ENCODE assay signal across 13 cellular contexts in the genomic region with DNA sequence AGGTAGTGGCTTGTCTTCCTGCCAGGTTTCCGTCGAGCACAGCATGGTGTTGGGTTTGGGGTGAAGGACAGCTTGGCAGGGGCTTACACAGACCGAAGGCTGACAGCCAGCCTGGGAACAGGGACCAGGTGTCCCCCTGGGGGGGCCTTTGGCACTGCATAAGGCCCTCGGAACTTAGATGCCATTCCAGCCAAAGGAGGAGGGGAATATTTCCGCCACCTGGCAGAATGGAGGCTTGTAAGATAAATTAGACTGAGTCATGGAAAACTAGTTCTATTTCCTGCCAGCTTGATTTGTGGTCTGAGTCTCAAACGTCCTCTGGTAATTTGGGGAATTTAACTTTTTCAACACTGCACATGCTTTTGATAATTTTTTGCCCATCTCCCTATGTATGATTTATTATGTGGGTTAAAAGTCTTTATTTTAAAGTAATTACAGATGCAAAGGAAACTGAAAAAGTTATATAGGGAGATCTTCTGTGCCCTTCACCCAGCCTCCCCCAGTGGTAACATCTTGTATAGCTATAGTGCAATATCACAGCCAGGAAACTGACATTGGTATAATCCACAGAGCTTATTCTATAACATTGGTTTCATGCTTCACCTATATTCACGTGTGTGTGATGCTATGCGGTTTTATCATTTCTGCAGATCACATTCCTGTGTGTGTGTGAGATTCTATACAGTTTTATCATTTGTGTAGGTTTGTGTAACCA. TPM values are rescaled to one million over a fixed set of nuclear protein-coding genes. Genes with fewer than 3 reads are reported as not detected.
DNase-seq lines count a peak whose midpoint lies in the region; ATAC-seq, FAIRE-seq and TF ChIP-seq lines count a peak whose summit lies in the region.
"Had no signal": no experiment of that assay in that cellular context is flagged by ENCODE, and none has a peak within 500 bp of the region (broad histone marks: within the 10 kb centered on the region; RNA-seq: fewer than 3 reads in every experiment).

No MANE protein-coding gene starts in this region.

- CTCF ChIA-PET in K562 (lab: Yijun Ruan, JAX; ENCODE audit: low intra/inter-chr PET ratio) = no interaction called here

- peaks cover 12% of the 10 kb centered on the region in 2 donors for H3K4me1 Mint-ChIP-seq in immature natural killer cell

- TF ChIP-seq POLR2A in K562 (conservative IDR thresholded peaks at IDR 0.05) = no peak

- no peaks in the 10 kb centered on the region for H3K9me1 ChIP-seq in K562 (ENCODE audit: control insufficient read depth, insufficient read depth, low read length)

- H3K36me3 Mint-ChIP-seq in immature natural killer cell = no peaks in the 10 kb centered on the region

- in situ Hi-C loops in K562 (cut with MboI) = no loop called here

- no peak overlapping the region for H3K4me2 ChIP-seq in K562 (ENCODE audit: insufficient read depth, low read length)

- intact Hi-C loops in K562 (cut with micrococcal nuclease) = no loop called here
- intact Hi-C loops in ascending aorta (cut with DNase I) = no loop called here

- no peaks in the 10 kb centered on the region; a peak in 1 of 5 replicates for H3K4me1 ChIP-seq in K562 (replicated peaks in 1 of 2; ENCODE audit: control insufficient read depth in 2 of 2, insufficient read depth in 2 of 2, low read length in 2 of 2)
- peaks cover 0 to 2% of the 10 kb centered on the region in 2 donors for H3K4me1 ChIP-seq in ascending aorta

- WGBS in K562 (ENCODE audit: insufficient coverage, low coverage, missing lambda C conversion rate) = 1% methylated on average over 8 of the region's 8 CpGs

- no peak for ATAC-seq in K562
- no peak for ATAC-seq in GM21423 (IDR thresholded peaks at IDR 0.05; ENCODE audit: unreplicated experiment)

- POLR2A ChIA-PET in K562 (lab: Yijun Ruan, JAX) = interaction anchor here (0.5 to 1.7 kb wide), 2 partner anchors 10 to 548 kb away, joined by 3 to 5 read pairs; no protein-coding TSS in a partner anchor

- no TSS peak for BruUV-seq in K562 (replicated peaks; lab: Mats Ljungman, UMichigan)

- H3K9me3 ChIP-seq in K562 (replicated peaks; ENCODE audit: control insufficient read depth, insufficient read depth, low read depth, low read length) (no peaks in the 10 kb centered on the region), ascending aorta (no peaks in the 10 kb centered on the region)

- H3K27ac Mint-ChIP-seq in immature natural killer cell = no peak overlapping the region

- H3K9me3 Mint-ChIP-seq in immature natural killer cell = no peaks in the 10 kb centered on the region

- no peaks in the 10 kb centered on the region for H3K79me2 ChIP-seq in K562 (ENCODE audit: control insufficient read depth, insufficient read depth, low read length)

- peaks cover 2 to 20% (median 3%) of the 10 kb centered on the region in 3 donors for H3K27me3 Mint-ChIP-seq in immature natural killer cell (ENCODE audit: low read depth in 3 of 3)

- no peak overlapping the region for H3K4me3 ChIP-seq in K562
- H3K4me3 ChIP-seq in ascending aorta = no peak overlapping the region

- no peak for TF ChIP-seq RAD21 in K562 (CRISPR knock-in tag; conservative IDR thresholded peaks at IDR 0.05 in 1 of 2, IDR thresholded peaks at IDR 0.05 in 1 of 2)

- TF ChIP-seq EP300 in K562 (IDR thresholded peaks at IDR 0.05; ENCODE audit: low read length) = no peak

- no peaks in the 10 kb centered on the region for H3K36me3 ChIP-seq in K562 (ENCODE audit: control insufficient read depth, insufficient read depth, low read length)
- H3K36me3 ChIP-seq in ascending aorta = no peaks in the 10 kb centered on the region

- peaks cover 43 to 67% of the 10 kb centered on the region in 2 experiments for H3K27me3 ChIP-seq in K562 (ENCODE audit: control insufficient read depth in 2 of 2, insufficient read depth in 2 of 2, low read length in 2 of 2)
- H3K27me3 ChIP-seq in ascending aorta = no peaks in the 10 kb centered on the region

- H3K4me3 Mint-ChIP-seq in immature natural killer cell = no peak overlapping the region

- TF ChIP-seq CTCF in K562 (IDR thresholded peaks at IDR 0.05 in 2 of 3, conservative IDR thresholded peaks at IDR 0.05 in 1 of 3; ENCODE audit: insufficient read depth in 2 of 3, low read depth in 1 of 3, low read length in 3 of 3) (no peak), ascending aorta (IDR thresholded peaks at IDR 0.05) (no peak)

- H3K27ac ChIP-seq in K562 (ENCODE audit: extremely low read depth, low read depth, low read length) (no peak overlapping the region), ascending aorta (no peak overlapping the region)

- peak; percentile 6 for FAIRE-seq in K562 (lab: Jason Lieb, UNC)
- FAIRE-seq: GM18507 had no signal

- peak; percentile 39 for DNase-seq in EL
- peak; percentile 39 for DNase-seq in NCI-H1694 (lab: John Stamatoyannopoulos, UW)
- no peak for DNase-seq in K562 (ENCODE audit: extremely low read depth in 1 of 4, low spot score in 3 of 4)
- peak; percentile 83 to 85 for DNase-seq in lung microvascular endothelial cell (ENCODE audit: low read depth in 2 of 2)
- DNase-seq in immature natural killer cell = no peak
- no peak for DNase-seq in activated T-cell treated with anti-CD3 and anti-CD28 coated beads, Interleukin-2, amount 50 U/mL, for 1 hour
- no peak for DNase-seq in ascending aorta (ENCODE audit: low spot score in 2 of 2)
- DNase-seq: activated CD4-positive, CD25-positive, alpha-beta regulatory T cell treated with anti-CD3 and anti-CD28 coated beads, Interleukin-2, amount 50 U/mL, for 72 hours; effector CD8-positive, alpha-beta T cell; islet precursor cell; NCI-H1105 treated with DMSO at 0.1 percent for 48 hours had no signal

- no peak overlapping the region for H2AFZ ChIP-seq in K562 (ENCODE audit: low read depth, low read length)

- H4K20me1 ChIP-seq in K562 (replicated peaks; ENCODE audit: control insufficient read depth, insufficient read depth, low read length) = no peaks in the 10 kb centered on the region; the same call in 1 of the 2 replicates

- no peak overlapping the region for H3K9ac ChIP-seq in K562 (ENCODE audit: insufficient read depth in 1 of 2, low read depth in 2 of 2, low read length in 2 of 2)

TF ChIP-seq in K562, 482 proteins besides CTCF, POLR2A, EP300 and RAD21:
- 0 out of 2 replicates have a peak, but pooled peaks have one; percentile 22 for TF ChIP-seq GABPA (tag; conservative IDR thresholded peaks at IDR 0.05; ENCODE audit: low read depth)
- TF ChIP-seq SMAD4 (CRISPR knock-in tag; conservative IDR thresholded peaks at IDR 0.05) = no peak

RNA-seq across cellular contexts. Expression of a gene that starts 11.5 kb away (rescaled TPM):
- total RNA-seq in K562 (2011; cell fraction: chromatin; rRNA removed; ENCODE audit: low replicate concordance) = not detected in 2 replicates
- total RNA-seq in K562 (2011; cell fraction: nucleolus; rRNA removed) = 0.50 and 0.53 TPM in 2 replicates
- 0.37 TPM in 1 of 2 replicates, not detected in the other for total RNA-seq in K562 (2011; cell fraction: nucleoplasm; rRNA removed)
- 0.95 and 1.1 TPM in 2 replicates for total RNA-seq in K562 (2014; rRNA removed)
- 0.16 and 0.55 TPM in 2 replicates for total RNA-seq in K562 (2014; rRNA removed; fragmentation: Illumina TruSeq; extraction: Trizol)
- total RNA-seq in K562 (2015; rRNA removed; fragmentation: Illumina TruSeq; extraction: Trizol) = 0.58 and 0.64 TPM in 2 replicates
- 0.80 and 1.0 TPM in 2 replicates for total RNA-seq in K562 (2021)
- polyA plus RNA-seq in K562 (2011; rRNA removed) = 0.13 and 0.49 TPM in 2 replicates
- polyA plus RNA-seq in K562 (2011; cell fraction: cytosol; rRNA removed) = 0.33 and 0.47 TPM in 2 replicates
- 0.21 and 0.34 TPM in 2 replicates for polyA plus RNA-seq in K562 (2011; cell fraction: nucleus; rRNA removed)
- polyA plus RNA-seq in K562 (2012) = 1.5 and 1.7 TPM in 2 replicates
- polyA plus RNA-seq in K562 (2014; fragmentation: Illumina TruSeq; extraction: Trizol) = 0.88 and 0.94 TPM in 2 replicates
- under 1 TPM; 0.06 to 0.07 TPM for polyA plus RNA-seq in K562 (2014; fragmentation: Nextera tagmentation; extraction: Ambion mirVana)
- polyA plus RNA-seq in K562 (2014; rRNA removed) = 0.62 and 1.4 TPM in 2 replicates
- polyA minus RNA-seq in K562 (2011; rRNA and poly(A)+ RNA removed) = 0.15 TPM in 1 of 2 replicates, not detected in the other
- polyA minus RNA-seq in K562 (2011; cell fraction: cytosol; rRNA and poly(A)+ RNA removed) = 0.73 TPM in 1 of 2 replicates, not detected in the other
- 0.44 TPM in 1 of 2 replicates, not detected in the other for polyA minus RNA-seq in K562 (2011; cell fraction: nucleus; rRNA and poly(A)+ RNA removed)
- total RNA-seq in lung microvascular endothelial cell = 5.9 and 9.3 TPM in 2 replicates
- polyA plus RNA-seq in immature natural killer cell = not detected
- not detected for total RNA-seq in ascending aorta

Comparison
In these comparisons a context has a peak if more than half of its experiments do, and no peak if none do; other contexts are left out.
1. DNase-seq: peak in EL (single experiment), NCI-H1694 (single experiment) and lung microvascular endothelial cell (2 of 2); none in K562 (0 of 4), immature natural killer cell (0 of 3), activated T-cell treated with anti-CD3 and anti-CD28 coated beads, Interleukin-2, amount 50 U/mL, for 1 hour (single experiment) and ascending aorta (0 of 2).